ENCODE assay signal across 13 cellular contexts in genomic region chr22:17477401-17477833, GRCh38.
DNase-seq lines count a peak whose midpoint lies in the region; ATAC-seq and TF ChIP-seq lines count a peak whose summit lies in the region.
"Had no signal": no experiment of that assay in that cellular context is flagged by ENCODE, and none has a peak within 500 bp of the region (broad histone marks: within the 10 kb centered on the region; RNA-seq: fewer than 3 reads in every experiment).

No MANE protein-coding gene starts in this region.

- WGBS in spleen, 5 donors: 34 to 52% (median 45%) methylated on average over 14 of the region's 14 CpGs

- H3K4me3 ChIP-seq in fibroblast of villous mesenchyme (ENCODE audit: low read depth, low read length) (peak overlapping the region; percentile 4), spleen (peak overlapping the region in 1 of 8 donors; percentile 43)
- H3K4me3 ChIP-seq in effector memory CD4-positive, alpha-beta T cell (ENCODE audit: insufficient read depth, low read depth, low read length, poor library complexity, severe bottlenecking): no peak overlapping the region
- H3K4me3 ChIP-seq: thoracic aorta had no signal

- H3K27me3 ChIP-seq in spleen (replicated peaks in 1 of 7): peaks cover 0 to 21% (median 0%) of the 10 kb centered on the region in 7 donors
- no peaks in the 10 kb centered on the region for H3K27me3 ChIP-seq in effector memory CD4-positive, alpha-beta T cell (replicated peaks; ENCODE audit: control insufficient read depth, insufficient read depth, low read length, poor library complexity, severe bottlenecking)

- no peaks in the 10 kb centered on the region for H3K9me3 ChIP-seq in spleen
- H3K9me3 ChIP-seq in effector memory CD4-positive, alpha-beta T cell (ENCODE audit: control insufficient read depth, low read length): no peaks in the 10 kb centered on the region
- H3K9me3 ChIP-seq: SK-N-SH, thoracic aorta had no signal

- H3K36me3 ChIP-seq in spleen: no peaks in the 10 kb centered on the region
- H3K36me3 ChIP-seq in effector memory CD4-positive, alpha-beta T cell (ENCODE audit: control insufficient read depth, insufficient read depth, low read length): no peaks in the 10 kb centered on the region
- H3K36me3 ChIP-seq: thoracic aorta had no signal

- no peak overlapping the region for H3K27ac ChIP-seq in spleen
- H3K27ac ChIP-seq in effector memory CD4-positive, alpha-beta T cell (ENCODE audit: insufficient read depth, low read length, poor library complexity, severe bottlenecking): no peak overlapping the region
- H3K27ac ChIP-seq: thoracic aorta had no signal

- peak; percentile 32 to 45 for DNase-seq in Kasumi-1 (lab: John Stamatoyannopoulos, UW)
- DNase-seq in OCI-M1 (lab: John Stamatoyannopoulos, UW): peak; percentile 76
- DNase-seq in fibroblast of villous mesenchyme (ENCODE audit: low read depth): peak; percentile 18
- no peak for DNase-seq in sciatic nerve (ENCODE audit: low spot score)
- DNase-seq in occipital lobe (lab: John Stamatoyannopoulos, UW): no peak
- no peak for DNase-seq in GM19240 (ENCODE audit: insufficient read length, low spot score)
- DNase-seq in spleen: no peak
- DNase-seq in effector memory CD4-positive, alpha-beta T cell: no peak
- DNase-seq: dermis blood vessel endothelial cell, DMS79 treated with DMSO at 0.1 percent for 48 hours, SK-N-SH had no signal

- H3K4me1 ChIP-seq in spleen: peaks cover 0 to 8% (median 0%) of the 10 kb centered on the region in 6 donors
- H3K4me1 ChIP-seq in effector memory CD4-positive, alpha-beta T cell (ENCODE audit: control insufficient read depth, insufficient read depth, low read length, poor library complexity, severe bottlenecking): no peaks in the 10 kb centered on the region

- TF ChIP-seq POLR2A in spleen (IDR thresholded peaks at IDR 0.05): no peak

- no peak for TF ChIP-seq CTCF in fibroblast of villous mesenchyme (IDR thresholded peaks at IDR 0.05; ENCODE audit: insufficient read depth, low read depth, low read length)
- no peak for TF ChIP-seq CTCF in spleen (IDR thresholded peaks at IDR 0.05 in 8 of 11, conservative IDR thresholded peaks at IDR 0.05 in 3 of 11)

- intact Hi-C loops in sciatic nerve (cut with DNase I): no loop called here
- intact Hi-C loops in spleen (cut with DNase I; ENCODE audit: low total_unique reads): no loop called here

- peak; percentile 84 for ATAC-seq in sciatic nerve
- ATAC-seq: HCT116 had no signal

Comparison
In these comparisons a context has a peak if more than half of its experiments do, and no peak if none do; other contexts are left out.
1. DNase-seq: peak in Kasumi-1 (2 of 2), OCI-M1 (single experiment) and fibroblast of villous mesenchyme (single experiment); none in sciatic nerve (single experiment), occipital lobe (single experiment), GM19240 (single experiment), spleen (single experiment) and effector memory CD4-positive, alpha-beta T cell (0 of 3).